ENCODE assay signal across 8 cellular contexts in the genomic region with DNA sequence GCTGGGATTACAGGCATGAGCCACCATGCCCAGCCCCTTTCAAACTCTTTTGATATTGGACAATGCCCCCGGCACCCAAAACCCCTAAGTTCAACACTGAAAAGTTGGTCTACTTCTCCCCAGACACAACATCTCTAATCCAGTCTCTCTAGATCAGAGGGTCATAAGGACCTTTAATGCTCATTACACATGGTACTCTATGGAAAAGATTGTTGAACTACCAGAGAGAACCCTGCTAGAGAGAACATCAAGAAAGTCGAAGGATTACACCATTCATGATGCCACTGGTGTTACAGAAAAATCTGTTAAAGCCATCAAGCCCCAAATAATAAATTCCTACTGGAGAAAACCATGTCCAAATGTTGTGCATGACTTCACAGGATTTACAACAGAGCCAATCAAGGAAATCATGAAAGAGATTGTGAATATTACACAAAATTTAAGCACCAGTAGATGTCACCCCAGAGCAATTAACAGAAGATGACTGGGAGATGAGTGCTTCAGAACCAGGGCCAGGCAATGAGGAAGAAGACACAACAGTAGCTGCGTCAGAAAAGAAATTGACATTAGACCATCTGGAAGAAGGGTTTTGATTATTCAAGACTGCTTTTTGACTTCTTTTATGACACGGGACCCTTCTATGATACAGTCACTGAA. TPM values are rescaled to one million over a fixed set of nuclear protein-coding genes. Genes with fewer than 3 reads are reported as not detected.
DNase-seq lines count a peak whose midpoint lies in the region; ATAC-seq and TF ChIP-seq lines count a peak whose summit lies in the region.

No MANE protein-coding gene starts in this region.

- H3K27me3 ChIP-seq in PC-3 (ENCODE audit: low read length) (no peaks in the 10 kb centered on the region), tibial artery (no peaks in the 10 kb centered on the region)

- no peaks in the 10 kb centered on the region for H3F3A ChIP-seq in PC-3 (ENCODE audit: low read length, unreplicated experiment)

- peak; percentile 89 for ATAC-seq in GM18861 (IDR thresholded peaks at IDR 0.05; ENCODE audit: unreplicated experiment)
- ATAC-seq in HG03520 (IDR thresholded peaks at IDR 0.05; ENCODE audit: unreplicated experiment) = peak; percentile 67
- ATAC-seq in PC-3 = peak; percentile 96

- no peak overlapping the region for H3K9ac ChIP-seq in PC-3 (ENCODE audit: low read length)

- intact Hi-C loops in PC-3 (cut with micrococcal nuclease) = loop anchor here (1.0 to 2.0 kb wide), 9 partner anchors 39 to 312 kb away; a partner anchor contains a TSS
- intact Hi-C loops in tibial artery (cut with DNase I; ENCODE audit: low total_unique reads) = loop anchor here (5.0 kb wide), 1 partner anchor 286 kb away; no protein-coding TSS in a partner anchor

- peak; percentile 6 for DNase-seq in COLO829 (ENCODE audit: low spot score)
- DNase-seq in PC-3 = peak; percentile 90
- DNase-seq in central memory CD4-positive, alpha-beta T cell = peak; percentile 50
- peak; percentile 77 for DNase-seq in left kidney (ENCODE audit: low read depth, low spot score)
- no peak for DNase-seq in tibial artery
- no peak for DNase-seq in HK-2 (ENCODE audit: unreplicated experiment)

- no peaks in the 10 kb centered on the region for H4K20me1 ChIP-seq in PC-3 (ENCODE audit: low read length)

- H3K36me3 ChIP-seq in PC-3 (ENCODE audit: low read depth, low read length) (no peaks in the 10 kb centered on the region), tibial artery (no peaks in the 10 kb centered on the region)

- H3K27ac ChIP-seq in PC-3 (ENCODE audit: low read length) (no peak overlapping the region; the same call in 1 of the 2 replicates), tibial artery (no peak overlapping the region)

- H3K79me2 ChIP-seq in PC-3 (ENCODE audit: low read length) = no peaks in the 10 kb centered on the region

- H3K4me1 ChIP-seq in PC-3 (ENCODE audit: insufficient read depth, low read length) (peaks cover 8% of the 10 kb centered on the region), tibial artery (no peaks in the 10 kb centered on the region)

- peak overlapping the region; percentile 14 for H2AFZ ChIP-seq in PC-3 (ENCODE audit: low read length)

- CTCF ChIA-PET in PC-3 (lab: Charles Lee) = interaction anchor here (0.5 to 2.7 kb wide), 9 partner anchors 38 to 748 kb away, joined by 3 to 15 read pairs (median 4); a partner anchor contains a TSS

- POLR2A ChIA-PET in PC-3 (lab: Charles Lee; ENCODE audit: unreplicated experiment) = interaction anchor here (0.5 kb wide), 1 partner anchor 38 kb away, joined by 3 read pairs; no protein-coding TSS in a partner anchor

- H3K9me3 ChIP-seq in PC-3 (ENCODE audit: low read length) = no peaks in the 10 kb centered on the region
- H3K9me3 ChIP-seq in tibial artery = no peaks in the 10 kb centered on the region

- no peak overlapping the region for H3K4me2 ChIP-seq in PC-3 (ENCODE audit: low read length)

- H3K4me3 ChIP-seq in PC-3 (ENCODE audit: low read length) = no peak overlapping the region
- H3K4me3 ChIP-seq in tibial artery = no peak overlapping the region

- no peaks in the 10 kb centered on the region for H3K9me2 ChIP-seq in PC-3 (replicated peaks; ENCODE audit: low read length)

- TF ChIP-seq CTCF in PC-3 (conservative IDR thresholded peaks at IDR 0.05; ENCODE audit: low read depth, low read length) = peak; percentile 88
- peak; percentile 42 to 64 for TF ChIP-seq CTCF in tibial artery (IDR thresholded peaks at IDR 0.05)

- BruUV-seq in PC-3 (replicated peaks; lab: Mats Ljungman, UMichigan) = no TSS peak

RNA-seq across cellular contexts. Expression of a gene that starts 28.3 kb away (rescaled TPM):
- 1.0 and 1.8 TPM in 2 replicates for total RNA-seq in PC-3 (2014; rRNA removed)

Comparison
In these comparisons a context has a peak if more than half of its experiments do, and no peak if none do; other contexts are left out.
1. DNase-seq: peak in COLO829 (single experiment), PC-3 (single experiment), central memory CD4-positive, alpha-beta T cell (single experiment) and left kidney (single experiment); none in tibial artery (0 of 2) and HK-2 (single experiment).
2. Peak in every context shown above with its lines, with median percentiles within 50 percentile points of each other: ATAC-seq.